In genomic region chr4:76199664-76200211, GRCh38 we compare ENCODE assay signal across 1 cellular context.
TF ChIP-seq lines count a peak whose summit lies in the region.

No MANE protein-coding gene starts in this region.

TF ChIP-seq in WTC11, 78 proteins besides CTCF, POLR2A, EP300 and RAD21 (continued from another document):
- TF ChIP-seq E2F5 (CRISPR knock-in tag; IDR thresholded peaks at IDR 0.05) (no peak), ZNF317 (CRISPR knock-in tag; IDR thresholded peaks at IDR 0.05; ENCODE audit: borderline replicate concordance, low read depth) (no peak), ZBTB43 (CRISPR knock-in tag; IDR thresholded peaks at IDR 0.05) (no peak), TEAD4 (CRISPR knock-in tag; IDR thresholded peaks at IDR 0.05) (no peak), ERG (CRISPR knock-in tag; IDR thresholded peaks at IDR 0.05) (no peak), ZNF671 (CRISPR knock-in tag; IDR thresholded peaks at IDR 0.05) (no peak), SP1 (CRISPR knock-in tag; conservative IDR thresholded peaks at IDR 0.05) (no peak), STAT6 (CRISPR knock-in tag; conservative IDR thresholded peaks at IDR 0.05; ENCODE audit: low read depth) (no peak), HMGA2 (CRISPR knock-in tag; IDR thresholded peaks at IDR 0.05) (no peak), TEAD1 (CRISPR knock-in tag; IDR thresholded peaks at IDR 0.05) (no peak)
